ENCODE assay signal across 9 cellular contexts in genomic region chr4:76856183-76856969, GRCh38. TPM values are rescaled to one million over a fixed set of nuclear protein-coding genes. Genes with fewer than 3 reads are reported as not detected.
DNase-seq lines count a peak whose midpoint lies in the region; ATAC-seq, FAIRE-seq and TF ChIP-seq lines count a peak whose summit lies in the region.
"Had no signal": no experiment of that assay in that cellular context is flagged by ENCODE, and none has a peak within 500 bp of the region (broad histone marks: within the 10 kb centered on the region; RNA-seq: fewer than 3 reads in every experiment).

No MANE protein-coding gene starts in this region.

- no peak for ATAC-seq in Right ventricle myocardium superior (ENCODE audit: poor library complexity)
- ATAC-seq in right lobe of liver, result peak; percentile 94 to 99 (median 96)
- no peak for ATAC-seq in esophagus mucosa

- H3K4me1 ChIP-seq in left ventricle myocardium inferior (peaks cover 9% of the 10 kb centered on the region), right lobe of liver (peaks cover 0 to 19% (median 14%) of the 10 kb centered on the region in 4 donors)

- DNase-seq in left ventricle myocardium inferior (no peak), Right ventricle myocardium superior (no peak), astrocyte of the hippocampus (ENCODE audit: low read depth, low spot score) (peak; percentile 88), right lobe of liver (peak; percentile 29 to 76 (median 73)), urothelium cell line (ENCODE audit: low spot score) (peak; percentile 49), MG63 (no peak), NCI-H345 (lab: John Stamatoyannopoulos, UW) (no peak)
- DNase-seq: islet precursor cell had no signal

- H3K9me3 ChIP-seq in left ventricle myocardium inferior (replicated peaks), result no peaks in the 10 kb centered on the region
- no peaks in the 10 kb centered on the region for H3K9me3 ChIP-seq in right lobe of liver
- no peaks in the 10 kb centered on the region for H3K9me3 ChIP-seq in MG63

- TF ChIP-seq CTCF in left ventricle myocardium inferior (IDR thresholded peaks at IDR 0.05; ENCODE audit: borderline replicate concordance) (no peak), right lobe of liver (IDR thresholded peaks at IDR 0.05) (no peak)

- no peak for FAIRE-seq in urothelium cell line (lab: Jason Lieb, UNC)

- H3K4me3 ChIP-seq in left ventricle myocardium inferior, result no peak overlapping the region
- no peak overlapping the region for H3K4me3 ChIP-seq in right lobe of liver
- H3K4me3 ChIP-seq in MG63, result no peak overlapping the region

- H3K27ac ChIP-seq in left ventricle myocardium inferior (replicated peaks) (peak overlapping the region; percentile 67), right lobe of liver (peak overlapping the region in 2 of 3 donors; percentile 30 to 54)

- 14% methylated on average over 3 of the region's 3 CpGs for WGBS in right lobe of liver (ENCODE audit: insufficient coverage, low coverage, low lambda C conversion rate, missing lambda C conversion rate)

- no peak for TF ChIP-seq POLR2A in right lobe of liver (IDR thresholded peaks at IDR 0.05)

- H3K27me3 ChIP-seq in left ventricle myocardium inferior (ENCODE audit: low read depth) (no peaks in the 10 kb centered on the region), right lobe of liver (no peaks in the 10 kb centered on the region), MG63 (no peaks in the 10 kb centered on the region)

- H3K36me3 ChIP-seq in left ventricle myocardium inferior (no peaks in the 10 kb centered on the region), right lobe of liver (no peaks in the 10 kb centered on the region), MG63 (no peaks in the 10 kb centered on the region)

- intact Hi-C loops in left ventricle myocardium inferior (cut with micrococcal nuclease), result no loop called here
- intact Hi-C loops in Right ventricle myocardium superior (cut with DNase I), result no loop called here
- intact Hi-C loops in right lobe of liver (cut with DNase I), result no loop called here

RNA-seq across cellular contexts. Expression of gene SOWAHB, which starts 41.6 kb away (rescaled TPM):
- total RNA-seq in left ventricle myocardium inferior (not detected), Right ventricle myocardium superior (not detected), right lobe of liver (10 to 100 TPM in 5 of 6 experiments, 1 to 10 TPM in 1; 5.1 to 17.3 (median 15.2) TPM), esophagus mucosa (9.6 TPM)
- not detected in 2 replicates for total RNA-seq in MG63 (2014; rRNA removed; shearing (Covaris generic); ENCODE audit: low replicate concordance)

Comparison
In these comparisons a context has a peak if more than half of its experiments do, and no peak if none do; other contexts are left out.
1. DNase-seq: peak in astrocyte of the hippocampus (single experiment), right lobe of liver (3 of 3) and urothelium cell line (single experiment); none in left ventricle myocardium inferior (single experiment), Right ventricle myocardium superior (single experiment), MG63 (single experiment) and NCI-H345 (single experiment).
2. ATAC-seq: peak in right lobe of liver (4 of 4); none in Right ventricle myocardium superior (single experiment) and esophagus mucosa (single experiment).